14 cellular contexts compared by ENCODE assay signal in genomic region chr17:17106716-17107115, GRCh38.
DNase-seq lines count a peak whose midpoint lies in the region; ATAC-seq and TF ChIP-seq lines count a peak whose summit lies in the region.
"Had no signal": no experiment of that assay in that cellular context is flagged by ENCODE, and none has a peak within 500 bp of the region (broad histone marks: within the 10 kb centered on the region; RNA-seq: fewer than 3 reads in every experiment).

No MANE protein-coding gene starts in this region.

- no peak overlapping the region for H3K4me3 Mint-ChIP-seq in activated T-cell treated with anti-CD3 and anti-CD28 coated beads, Interleukin-2, amount 50 U/mL, for 24 hours
- H3K4me3 Mint-ChIP-seq in chondrocyte (ENCODE audit: unreplicated experiment), result no peak overlapping the region

- no peaks in the 10 kb centered on the region for H3K27me3 Mint-ChIP-seq in activated T-cell treated with anti-CD3 and anti-CD28 coated beads, Interleukin-2, amount 50 U/mL, for 24 hours
- H3K27me3 Mint-ChIP-seq in chondrocyte (ENCODE audit: low read depth), result no peaks in the 10 kb centered on the region

- peaks cover 54% of the 10 kb centered on the region for H3K4me1 Mint-ChIP-seq in activated T-cell treated with anti-CD3 and anti-CD28 coated beads, Interleukin-2, amount 50 U/mL, for 24 hours (ENCODE audit: low read depth)
- peaks cover 56% of the 10 kb centered on the region for H3K4me1 Mint-ChIP-seq in chondrocyte (ENCODE audit: low read depth)

- H3K9me3 Mint-ChIP-seq in activated T-cell treated with anti-CD3 and anti-CD28 coated beads, Interleukin-2, amount 50 U/mL, for 24 hours, result no peaks in the 10 kb centered on the region
- H3K9me3 Mint-ChIP-seq in chondrocyte (ENCODE audit: low read depth), result no peaks in the 10 kb centered on the region

- H3K36me3 Mint-ChIP-seq in activated T-cell treated with anti-CD3 and anti-CD28 coated beads, Interleukin-2, amount 50 U/mL, for 24 hours (ENCODE audit: low read depth), result no peaks in the 10 kb centered on the region
- peaks cover 7% of the 10 kb centered on the region for H3K36me3 Mint-ChIP-seq in chondrocyte (ENCODE audit: low read depth)

- peak overlapping the region; percentile 78 for H3K27ac Mint-ChIP-seq in activated T-cell treated with anti-CD3 and anti-CD28 coated beads, Interleukin-2, amount 50 U/mL, for 24 hours
- H3K27ac Mint-ChIP-seq in chondrocyte (ENCODE audit: unreplicated experiment), result peak overlapping the region; percentile 89

- H3K27ac ChIP-seq in lower lobe of right lung (peak overlapping the region; percentile 73), thoracic aorta (peak overlapping the region; percentile 22 to 65)
- H3K27ac ChIP-seq: hepatocyte had no signal

- H3K36me3 ChIP-seq in lower lobe of right lung (no peaks in the 10 kb centered on the region), thoracic aorta (no peaks in the 10 kb centered on the region)

- intact Hi-C loops in lower lobe of right lung (cut with DNase I), result no loop called here

- ATAC-seq in lower lobe of right lung (no peak), thoracic aorta (ENCODE audit: insufficient number of reproducible peaks, low FRiP score, low read depth) (no peak), HG02981 (IDR thresholded peaks at IDR 0.05; ENCODE audit: unreplicated experiment) (no peak)
- ATAC-seq: A549, mucosa of descending colon had no signal

- H3K27me3 ChIP-seq in lower lobe of right lung (ENCODE audit: low read depth) (no peaks in the 10 kb centered on the region), thoracic aorta (replicated peaks; ENCODE audit: insufficient read depth) (no peaks in the 10 kb centered on the region)
- H3K27me3 ChIP-seq: hepatocyte had no signal

- H3K9me3 ChIP-seq in lower lobe of right lung, result no peaks in the 10 kb centered on the region
- no peaks in the 10 kb centered on the region for H3K9me3 ChIP-seq in thoracic aorta
- H3K9me3 ChIP-seq: A549, mucosa of descending colon had no signal

- no peak for DNase-seq in activated T-cell treated with anti-CD3 and anti-CD28 coated beads, Interleukin-2, amount 50 U/mL, for 24 hours
- no peak for DNase-seq in activated T-cell treated with anti-CD3 and anti-CD28 coated beads, Interleukin-2, amount 50 U/mL, for 1 hour
- DNase-seq in chondrocyte (ENCODE audit: low spot score), result no peak
- no peak for DNase-seq in lower lobe of right lung
- DNase-seq in thoracic aorta (ENCODE audit: low spot score), result no peak
- no peak for DNase-seq in T-helper 1 cell
- DNase-seq in GM13977 (ENCODE audit: low spot score), result no peak
- DNase-seq: activated CD4-positive, alpha-beta T cell treated with anti-CD3 and anti-CD28 coated beads for 1 hour; NCI-H1092; NCI-H748 treated with DMSO at 0.1 percent for 48 hours had no signal

- H3K4me3 ChIP-seq in lower lobe of right lung (no peak overlapping the region), thoracic aorta (no peak overlapping the region)
- H3K4me3 ChIP-seq: A549, hepatocyte, mucosa of descending colon had no signal

- TF ChIP-seq CTCF in chondrocyte (IDR thresholded peaks at IDR 0.05), result no peak
- no peak for TF ChIP-seq CTCF in lower lobe of right lung (IDR thresholded peaks at IDR 0.05)
- no peak for TF ChIP-seq CTCF in thoracic aorta (IDR thresholded peaks at IDR 0.05)
- no peak for TF ChIP-seq CTCF in GM13977 (IDR thresholded peaks at IDR 0.05; ENCODE audit: extremely low read depth, insufficient read depth, missing control alignments)

- in situ Hi-C loops in GM13977 (cut with MboI; ENCODE audit: low pct_unique_long_range_greater_than_20kb, low sequenced_read_pairs, unreplicated experiment), result no loop called here

- H3K4me1 ChIP-seq in lower lobe of right lung (peaks cover 70% of the 10 kb centered on the region), thoracic aorta (ENCODE audit: control insufficient read depth in 1 of 2, low read depth in 2 of 2) (peaks cover 39 to 43% of the 10 kb centered on the region in 2 donors)
